ENCODE assay signal across 9 cellular contexts in the genomic region with DNA sequence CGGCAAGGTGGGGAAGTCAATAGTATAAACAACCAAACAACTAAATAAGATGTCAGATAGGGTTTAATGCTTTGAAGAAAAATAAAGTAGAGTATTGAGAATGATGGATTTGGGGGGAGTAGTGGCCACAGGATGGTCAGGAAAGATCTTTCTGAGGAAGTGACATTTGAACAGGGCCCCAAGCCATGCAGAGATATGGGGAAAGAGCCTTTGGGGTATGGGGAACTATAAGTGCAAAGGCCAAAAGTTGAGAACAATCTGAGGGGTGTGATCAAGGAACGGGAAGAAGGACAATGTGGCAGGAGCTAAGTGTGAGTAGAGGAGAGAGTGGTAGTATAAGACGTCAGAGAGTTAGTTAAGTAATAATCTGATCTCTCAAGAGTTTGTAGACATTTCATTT. TPM values are rescaled to one million over a fixed set of nuclear protein-coding genes. Genes with fewer than 3 reads are reported as not detected.
DNase-seq lines count a peak whose midpoint lies in the region; ATAC-seq and TF ChIP-seq lines count a peak whose summit lies in the region.
"Had no signal": no experiment of that assay in that cellular context is flagged by ENCODE, and none has a peak within 500 bp of the region (broad histone marks: within the 10 kb centered on the region; RNA-seq: fewer than 3 reads in every experiment).

No MANE protein-coding gene starts in this region.

- no peak overlapping the region for H4K8ac ChIP-seq in neuronal stem cell (ENCODE audit: low read depth, low read length)

- no peak overlapping the region for H3K18ac ChIP-seq in neuronal stem cell (ENCODE audit: low read length)

- no peaks in the 10 kb centered on the region for H3K27me3 ChIP-seq in AG04450 (ENCODE audit: control insufficient read depth, insufficient read depth, low read length)
- no peaks in the 10 kb centered on the region for H3K27me3 ChIP-seq in lower lobe of right lung (ENCODE audit: low read depth)
- no peaks in the 10 kb centered on the region for H3K27me3 ChIP-seq in neuronal stem cell (ENCODE audit: control insufficient read depth in 3 of 3, insufficient read depth in 3 of 3, low read depth in 1 of 3, low read length in 3 of 3)

- no peak overlapping the region for H3K9ac ChIP-seq in neuronal stem cell (ENCODE audit: low read depth, low read length, poor library complexity)

- no peak overlapping the region for H3K4me2 ChIP-seq in neuronal stem cell (ENCODE audit: insufficient read depth, low read length, poor library complexity, severe bottlenecking)

- peaks cover 7% of the 10 kb centered on the region for H3K27me3 Mint-ChIP-seq in activated T-helper 2 cell treated with anti-CD3 and anti-CD28 coated beads, Interferon-gamma antibody, Interleukin-2, Interleukin-4, amounts not matched to agents 10 μg/mL and 5 μg/mL and 100 μg/mL, durations not matched to agents 14 hours and 24 hours and 36 hours (ENCODE audit: low read depth)

- TF ChIP-seq POLR2A in erythroblast (IDR thresholded peaks at IDR 0.05; ENCODE audit: low read length) = no peak

- no peaks in the 10 kb centered on the region for H3K9me3 Mint-ChIP-seq in activated T-helper 2 cell treated with anti-CD3 and anti-CD28 coated beads, Interferon-gamma antibody, Interleukin-2, Interleukin-4, amounts not matched to agents 10 μg/mL and 5 μg/mL and 100 μg/mL, durations not matched to agents 14 hours and 24 hours and 36 hours

- H3K27ac Mint-ChIP-seq in activated T-helper 2 cell treated with anti-CD3 and anti-CD28 coated beads, Interferon-gamma antibody, Interleukin-2, Interleukin-4, amounts not matched to agents 10 μg/mL and 5 μg/mL and 100 μg/mL, durations not matched to agents 14 hours and 24 hours and 36 hours = no peak overlapping the region

- TF ChIP-seq CTCF in AG04450 (IDR thresholded peaks at IDR 0.05; ENCODE audit: low read depth, low read length) = no peak
- no peak for TF ChIP-seq CTCF in HFF-Myc (IDR thresholded peaks at IDR 0.05; ENCODE audit: low read depth, low read length, missing control alignments)
- no peak for TF ChIP-seq CTCF in lower lobe of right lung (IDR thresholded peaks at IDR 0.05)

- H2BK12ac ChIP-seq in neuronal stem cell (ENCODE audit: low read length) = no peak overlapping the region

- H3K79me1 ChIP-seq in neuronal stem cell (ENCODE audit: low read depth, low read length) = no peaks in the 10 kb centered on the region

- WGBS in neuronal stem cell (ENCODE audit: extremely low coverage in 2 of 2, insufficient read length in 2 of 2, insufficient replicate concordance in 1 of 2), 2 donors = no CpG with 5 or more reads among the region's 3 CpGs

- H3K36me3 ChIP-seq in lower lobe of right lung (peaks cover 21% of the 10 kb centered on the region), neuronal stem cell (replicated peaks in 1 of 2; ENCODE audit: control insufficient read depth in 2 of 2, insufficient read depth in 2 of 2, low read length in 2 of 2) (peaks cover 3 to 43% of the 10 kb centered on the region in 2 donors)

- CTCF ChIA-PET in AG04450 (lab: Charles Lee) = no interaction called here

- H3K27ac ChIP-seq in AG04450 (ENCODE audit: low read depth, low read length) (no peak overlapping the region), lower lobe of right lung (no peak overlapping the region), neuronal stem cell (replicated peaks; ENCODE audit: low read length) (no peak overlapping the region)

- no peak overlapping the region for H3K14ac ChIP-seq in neuronal stem cell (ENCODE audit: low read length)

- ATAC-seq in lower lobe of right lung = peak in 1 of 2 donors; percentile 34
- no peak for ATAC-seq in HG03432 (IDR thresholded peaks at IDR 0.05; ENCODE audit: unreplicated experiment)

- DNase-seq in AG04450 (ENCODE audit: low read depth, low spot score) (no peak), HFF-Myc (ENCODE audit: extremely low read depth, low read depth) (no peak), lower lobe of right lung (no peak), erythroblast (lab: John Stamatoyannopoulos, UW) (no peak), neuronal stem cell (ENCODE audit: low spot score) (no peak), OCI-M2 (lab: John Stamatoyannopoulos, UW; ENCODE audit: unreplicated experiment) (no peak)
- DNase-seq in activated T-helper 2 cell treated with anti-CD3 and anti-CD28 coated beads, Interferon-gamma antibody, Interleukin-2, Interleukin-4, amounts not matched to agents 10 μg/mL and 5 μg/mL and 100 μg/mL, durations not matched to agents 14 hours and 24 hours and 36 hours (ENCODE audit: low spot score) = no peak
- DNase-seq: hippocampal formation had no signal

- H3K36me3 Mint-ChIP-seq in activated T-helper 2 cell treated with anti-CD3 and anti-CD28 coated beads, Interferon-gamma antibody, Interleukin-2, Interleukin-4, amounts not matched to agents 10 μg/mL and 5 μg/mL and 100 μg/mL, durations not matched to agents 14 hours and 24 hours and 36 hours (ENCODE audit: low read depth) = peaks cover 34% of the 10 kb centered on the region

- peaks cover 21% of the 10 kb centered on the region for H3K4me1 Mint-ChIP-seq in activated T-helper 2 cell treated with anti-CD3 and anti-CD28 coated beads, Interferon-gamma antibody, Interleukin-2, Interleukin-4, amounts not matched to agents 10 μg/mL and 5 μg/mL and 100 μg/mL, durations not matched to agents 14 hours and 24 hours and 36 hours (ENCODE audit: low read depth)

- H3K4me1 ChIP-seq in lower lobe of right lung (peaks cover 23% of the 10 kb centered on the region), neuronal stem cell (ENCODE audit: control insufficient read depth in 2 of 2, insufficient read depth in 1 of 2, low read depth in 1 of 2, low read length in 2 of 2) (peaks cover 0 to 2% of the 10 kb centered on the region in 2 donors)

- no peak overlapping the region for H2AK5ac ChIP-seq in neuronal stem cell (ENCODE audit: low read depth, low read length)

- no peak overlapping the region for H2BK5ac ChIP-seq in neuronal stem cell (ENCODE audit: low read length)

- H3K4me3 Mint-ChIP-seq in activated T-helper 2 cell treated with anti-CD3 and anti-CD28 coated beads, Interferon-gamma antibody, Interleukin-2, Interleukin-4, amounts not matched to agents 10 μg/mL and 5 μg/mL and 100 μg/mL, durations not matched to agents 14 hours and 24 hours and 36 hours (ENCODE audit: low read depth) = peak overlapping the region; percentile 95

- H2AFZ ChIP-seq in neuronal stem cell (ENCODE audit: low read length) = no peak overlapping the region

- no peak overlapping the region for H3K4ac ChIP-seq in neuronal stem cell (ENCODE audit: low read length)

- intact Hi-C loops in activated T-helper 2 cell treated with anti-CD3 and anti-CD28 coated beads, Interferon-gamma antibody, Interleukin-2, Interleukin-4, amounts not matched to agents 10 μg/mL and 5 μg/mL and 100 μg/mL, durations not matched to agents 14 hours and 24 hours and 36 hours (cut with micrococcal nuclease) = loop anchor here (2.0 kb wide), 1 partner anchor 381 kb away; no protein-coding TSS in a partner anchor
- intact Hi-C loops in lower lobe of right lung (cut with DNase I) = no loop called here

- no peak overlapping the region for H2BK120ac ChIP-seq in neuronal stem cell (ENCODE audit: low read depth, low read length)

- no peak overlapping the region for H2BK15ac ChIP-seq in neuronal stem cell (ENCODE audit: low read length)

- H3K4me3 ChIP-seq in AG04450 (ENCODE audit: low read depth, low read length) = peak overlapping the region; percentile 99; the same call in 1 of the 2 replicates
- H3K4me3 ChIP-seq in HFF-Myc (replicated peaks; ENCODE audit: low read depth, low read length) = peak overlapping the region; percentile 92
- H3K4me3 ChIP-seq in lower lobe of right lung = peak overlapping the region; percentile 80
- peak overlapping the region in 1 of 2 donors; percentile 75 for H3K4me3 ChIP-seq in neuronal stem cell (ENCODE audit: low read length in 2 of 2)

- H3K9me3 ChIP-seq in AG04450 (ENCODE audit: control insufficient read depth, insufficient read depth, low read length) (no peaks in the 10 kb centered on the region; the same call in 1 of the 2 replicates), lower lobe of right lung (no peaks in the 10 kb centered on the region), neuronal stem cell (replicated peaks in 1 of 2; ENCODE audit: control insufficient read depth in 2 of 2, insufficient read depth in 1 of 2, low read depth in 1 of 2, low read length in 2 of 2) (peaks cover 0 to 3% of the 10 kb centered on the region in 2 donors)

- POLR2A ChIA-PET in AG04450 (lab: Yijun Ruan, JAX) = no interaction called here

- no peak overlapping the region for H3K23ac ChIP-seq in neuronal stem cell (ENCODE audit: low read depth, low read length, poor library complexity)

- no peak overlapping the region for H4K91ac ChIP-seq in neuronal stem cell (ENCODE audit: low read depth, low read length, poor library complexity)

RNA-seq across cellular contexts. Expression of a gene that starts 1.3 kb away (rescaled TPM):
- 59.4 and 66.6 TPM in 2 replicates for polyA plus RNA-seq in AG04450 (2011; rRNA removed)
- 19.2 and 25.4 TPM in 2 replicates for polyA minus RNA-seq in AG04450 (2011; rRNA and poly(A)+ RNA removed)
- 53.6 and 54.0 TPM in 2 replicates for total RNA-seq in activated T-helper 2 cell treated with anti-CD3 and anti-CD28 coated beads, Interferon-gamma antibody, Interleukin-2, Interleukin-4, amounts not matched to agents 10 μg/mL and 5 μg/mL and 100 μg/mL, durations not matched to agents 14 hours and 24 hours and 36 hours
- 31.5 TPM for total RNA-seq in lower lobe of right lung
- polyA plus RNA-seq in neuronal stem cell (2013, experiment 1 of 2) = 36.4 TPM
- polyA plus RNA-seq in neuronal stem cell (2013, experiment 2 of 2) = 34.6 TPM

RNA-seq across cellular contexts. Expression of a gene that starts 15.7 kb away (rescaled TPM):
- polyA plus RNA-seq in AG04450 (2011; rRNA removed) = 0.65 and 0.78 TPM in 2 replicates
- 0.28 and 1.8 TPM in 2 replicates for polyA minus RNA-seq in AG04450 (2011; rRNA and poly(A)+ RNA removed)
- total RNA-seq in activated T-helper 2 cell treated with anti-CD3 and anti-CD28 coated beads, Interferon-gamma antibody, Interleukin-2, Interleukin-4, amounts not matched to agents 10 μg/mL and 5 μg/mL and 100 μg/mL, durations not matched to agents 14 hours and 24 hours and 36 hours = 1.5 and 2.2 TPM in 2 replicates
- total RNA-seq in lower lobe of right lung = 5.1 TPM
- 0.31 TPM for polyA plus RNA-seq in neuronal stem cell (2013, experiment 1 of 2)
- polyA plus RNA-seq in neuronal stem cell (2013, experiment 2 of 2) = 0.18 TPM
